Comparison of ENCODE assay signal across 8 cellular contexts in the genomic region with DNA sequence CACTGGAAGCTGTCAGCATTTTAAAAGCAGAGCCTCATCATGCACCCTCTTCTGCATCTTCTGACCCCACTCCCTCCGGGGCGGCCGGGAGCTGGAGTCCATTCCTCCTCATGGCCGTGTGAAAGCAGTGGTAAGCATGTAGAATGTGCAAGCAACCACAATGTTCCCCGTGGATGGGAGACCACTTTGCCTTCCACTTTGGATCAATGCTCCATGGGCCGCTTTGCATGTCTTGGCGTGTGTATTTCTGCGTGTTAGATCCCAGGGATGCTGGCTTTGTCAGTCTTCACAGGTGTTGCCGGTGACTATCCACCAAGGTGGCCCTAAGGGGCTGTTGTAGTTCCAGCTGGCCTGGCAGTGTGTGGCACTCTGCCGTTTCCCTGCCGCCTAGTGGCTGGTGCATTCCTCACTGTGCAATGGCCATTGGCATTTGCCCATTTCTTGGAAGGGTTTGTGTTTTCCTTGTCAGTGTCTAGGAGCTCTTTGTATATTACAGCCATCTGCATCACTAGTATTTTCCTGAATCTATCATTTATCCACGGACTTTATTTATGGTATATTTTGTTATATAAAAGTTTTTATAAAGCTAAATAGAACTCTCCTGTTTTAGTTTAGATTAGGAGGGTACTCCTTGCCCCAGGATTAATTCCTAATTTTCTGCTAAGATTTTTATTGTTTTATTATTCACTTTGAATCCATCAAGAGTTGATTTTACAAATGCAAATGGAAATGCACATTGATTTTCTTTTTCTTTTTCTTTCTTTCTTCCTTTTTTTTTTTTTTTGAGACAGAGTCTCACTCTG. TPM values are rescaled to one million over a fixed set of nuclear protein-coding genes. Genes with fewer than 3 reads are reported as not detected.
A peak's percentile ranks its signal among the peaks of the same experiment; 100 is the strongest.
DNase-seq lines count a peak whose midpoint lies in the region; ATAC-seq and TF ChIP-seq lines count a peak whose summit lies in the region.

No MANE protein-coding gene starts in this region.

- TF ChIP-seq CTCF in kidney epithelial cell (IDR thresholded peaks at IDR 0.05; ENCODE audit: insufficient read depth, low read length, poor library complexity, severe bottlenecking) (peak; percentile 48), upper lobe of left lung (IDR thresholded peaks at IDR 0.05) (peak in 5 of 6 experiments; percentile 28 to 71 (median 63)), GM20000 (IDR thresholded peaks at IDR 0.05; ENCODE audit: extremely low read depth, missing control alignments) (no peak)

- H3K4me3 ChIP-seq in kidney epithelial cell (ENCODE audit: low read depth, low read length) (no peak overlapping the region), upper lobe of left lung (no peak overlapping the region)

- peaks cover 0 to 19% (median 12%) of the 10 kb centered on the region in 4 donors for H3K4me1 ChIP-seq in upper lobe of left lung

- H3K36me3 ChIP-seq in kidney epithelial cell (ENCODE audit: control insufficient read depth, insufficient read depth, low read length) = no peaks in the 10 kb centered on the region
- H3K36me3 ChIP-seq in upper lobe of left lung = no peaks in the 10 kb centered on the region

- TF ChIP-seq POLR2A in upper lobe of left lung (IDR thresholded peaks at IDR 0.05) = no peak

- H3K9me3 ChIP-seq in upper lobe of left lung = no peaks in the 10 kb centered on the region

- WGBS in upper lobe of left lung, 2 donors = 67 to 76% methylated on average over 8 to 12 of the region's 12 CpGs

- ATAC-seq in upper lobe of left lung (ENCODE audit: low FRiP score in 2 of 2) (peak; percentile 36 to 42), GM18498 (IDR thresholded peaks at IDR 0.05; ENCODE audit: unreplicated experiment) (no peak), GM18873 (IDR thresholded peaks at IDR 0.05; ENCODE audit: low FRiP score, unreplicated experiment) (no peak)

- peak; percentile 68 for DNase-seq in 8988T
- DNase-seq in HT-29 (ENCODE audit: low spot score) = peak; percentile 84
- peak in 35 of 56 donors; percentile 19 to 74 (median 42) for DNase-seq in amygdala (lab: John Stamatoyannopoulos, UW)
- no peak for DNase-seq in kidney epithelial cell (ENCODE audit: low read depth)
- DNase-seq in upper lobe of left lung = peak in 1 of 2 donors; percentile 72
- no peak for DNase-seq in GM20000 (ENCODE audit: low spot score)

- H3K27me3 ChIP-seq in kidney epithelial cell (ENCODE audit: control insufficient read depth, insufficient read depth, low read length) = peaks cover under 1% of the 10 kb centered on the region
- H3K27me3 ChIP-seq in upper lobe of left lung = no peaks in the 10 kb centered on the region

- H3K27ac ChIP-seq in upper lobe of left lung = peak overlapping the region in 2 of 4 donors; percentile 42 to 67

- no peak for TF ChIP-seq EP300 in upper lobe of left lung (IDR thresholded peaks at IDR 0.05)

RNA-seq across cellular contexts. Expression of gene ALDH3A1, which starts 5.8 kb away (rescaled TPM):
- total RNA-seq in HT-29 (2014; rRNA removed; shearing (Covaris generic)) = 20.0 and 37.7 TPM in 2 replicates
- total RNA-seq in kidney epithelial cell (0.84 TPM in 1 of 2 replicates, not detected in the other), upper lobe of left lung (10 to 100 TPM in 3 of 6 donors, 1 to 10 TPM in 3; 2.4 to 72.8 (median 9.1) TPM)

RNA-seq across cellular contexts. Expression of gene SLC47A2, which starts 37.5 kb away (rescaled TPM):
- 0.05 TPM in 1 of 2 replicates, not detected in the other for total RNA-seq in HT-29 (2014; rRNA removed; shearing (Covaris generic))
- total RNA-seq in kidney epithelial cell (not detected in 2 replicates), upper lobe of left lung (under 1 TPM in 1 of 6 donors, not detected in 5; 0.09 TPM)

Comparison
In these comparisons a context has a peak if more than half of its experiments do, and no peak if none do; other contexts are left out.
1. DNase-seq: peak in 8988T (single experiment), HT-29 (single experiment) and amygdala (35 of 56); none in kidney epithelial cell (single experiment) and GM20000 (single experiment).
2. ATAC-seq: peak in upper lobe of left lung (2 of 2); none in GM18498 (single experiment) and GM18873 (single experiment).